In the genomic region with DNA sequence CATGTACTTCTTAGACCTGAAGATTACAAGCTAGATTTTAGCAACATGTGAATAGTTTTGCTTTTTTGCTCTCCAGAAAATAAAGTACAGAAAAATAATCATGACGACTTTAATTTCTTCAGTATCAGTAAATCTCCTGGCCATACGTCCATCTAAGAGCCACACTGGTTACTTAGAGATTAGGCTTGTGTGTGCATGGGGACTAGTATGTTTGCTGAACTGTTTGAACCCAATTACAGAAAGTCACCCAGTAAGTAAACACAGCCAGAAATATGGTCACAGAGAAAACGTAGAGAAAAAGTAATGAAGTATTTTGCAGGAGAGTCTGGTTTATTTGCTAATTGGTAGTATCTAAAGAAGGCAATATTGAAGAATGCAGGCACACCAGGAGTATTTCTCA, we compare ENCODE assay signal across 1 cellular context.
A peak's percentile ranks its signal among the peaks of the same experiment; 100 is the strongest.
TF ChIP-seq lines count a peak whose summit lies in the region.

No MANE protein-coding gene starts in this region.

TF ChIP-seq in HepG2, 621 proteins besides CTCF, POLR2A, EP300 and RAD21 (continued from another document):
- TF ChIP-seq FOXA1 (IDR thresholded peaks at IDR 0.05) (no peak), FOXA1 (CRISPR knock-in tag; IDR thresholded peaks at IDR 0.05) (peak; percentile 60), HNF1A (IDR thresholded peaks at IDR 0.05; ENCODE audit: low read depth) (no peak), HNF1A (CRISPR knock-in tag; IDR thresholded peaks at IDR 0.05; ENCODE audit: borderline replicate concordance) (no peak)
TF ChIP-seq in HepG2: peak in this region for 5.
